In the genomic region with DNA sequence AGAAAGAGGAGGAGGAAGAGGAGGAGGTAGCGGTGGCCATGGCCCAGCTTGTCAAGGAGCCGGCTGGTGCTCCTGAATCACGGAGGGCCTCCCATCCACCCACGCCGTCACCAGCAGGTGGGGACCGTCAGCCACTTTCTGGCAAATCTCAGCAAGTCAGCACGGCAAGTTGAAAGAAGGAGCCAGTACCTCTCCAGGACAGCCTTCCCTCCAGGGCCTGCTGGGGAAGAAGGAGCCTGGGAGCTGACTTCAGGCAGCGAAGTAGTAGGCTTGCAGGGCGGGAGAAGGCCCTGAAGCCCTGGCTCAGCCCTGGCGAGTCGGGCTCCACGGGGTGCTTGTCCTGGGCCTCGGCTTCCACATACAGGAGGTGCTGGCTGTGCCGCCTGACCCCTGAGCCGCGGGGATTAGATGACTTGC, we compare ENCODE assay signal across 8 cellular contexts.
DNase-seq lines count a peak whose midpoint lies in the region; ATAC-seq and TF ChIP-seq lines count a peak whose summit lies in the region.

No MANE protein-coding gene starts in this region.

- peak; percentile 67 for TF ChIP-seq CTCF in AG09309 (IDR thresholded peaks at IDR 0.05; ENCODE audit: control insufficient read depth, insufficient read depth, low read depth, low read length, missing control alignments)

- no peak for DNase-seq in AG09309 (ENCODE audit: low read depth)
- DNase-seq in HT1080 (ENCODE audit: low read depth): peak; percentile 54
- DNase-seq in activated CD4-positive, alpha-beta T cell treated with anti-CD3 and anti-CD28 coated beads, Interleukin-2, amount 50 U/mL, for 4 hours: peak; percentile 72 to 73
- peak; percentile 45 for DNase-seq in effector CD8-positive, alpha-beta T cell (lab: John Stamatoyannopoulos, UW)
- DNase-seq in myocyte (ENCODE audit: low read depth): peak; percentile 59
- DNase-seq in stimulated activated naive CD4-positive, alpha-beta T cell (lab: John Stamatoyannopoulos, UW): peak; percentile 52 to 80 (median 61)
- no peak for DNase-seq in NCI-H2107 treated with DMSO at 0.1 percent for 48 hours (lab: John Stamatoyannopoulos, UW; ENCODE audit: unreplicated experiment)

- H3K4me3 ChIP-seq in AG09309 (ENCODE audit: control insufficient read depth, low read depth, low read length): no peak overlapping the region

- no peak for ATAC-seq in GM18873 (IDR thresholded peaks at IDR 0.05; ENCODE audit: low FRiP score, unreplicated experiment)

Comparison
In these comparisons a context has a peak if more than half of its experiments do, and no peak if none do; other contexts are left out.
1. DNase-seq: peak in HT1080 (single experiment), activated CD4-positive, alpha-beta T cell treated with anti-CD3 and anti-CD28 coated beads, Interleukin-2, amount 50 U/mL, for 4 hours (2 of 2), effector CD8-positive, alpha-beta T cell (single experiment), myocyte (single experiment) and stimulated activated naive CD4-positive, alpha-beta T cell (6 of 6); none in AG09309 (single experiment) and NCI-H2107 treated with DMSO at 0.1 percent for 48 hours (single experiment).